In genomic region chr13:99601535-99601934, GRCh38 we compare ENCODE assay signal across 1 cellular context.
TF ChIP-seq lines count a peak whose summit lies in the region.

No MANE protein-coding gene starts in this region.

TF ChIP-seq in GM23338, 12 proteins besides CTCF, POLR2A, EP300 and RAD21 (continued from another document):
- TF ChIP-seq ZNF462 (CRISPR knock-in tag; IDR thresholded peaks at IDR 0.05) (no peak), EZH2 (IDR thresholded peaks at IDR 0.05; ENCODE audit: low read depth, unreplicated experiment) (no peak), ZNF114 (CRISPR knock-in tag; IDR thresholded peaks at IDR 0.05) (no peak), CREB1 (CRISPR knock-in tag; IDR thresholded peaks at IDR 0.05; ENCODE audit: low read depth) (no peak), EZH2phosphoT487 (IDR thresholded peaks at IDR 0.05; ENCODE audit: unreplicated experiment) (no peak), NANOG (IDR thresholded peaks at IDR 0.05; ENCODE audit: borderline replicate concordance) (no peak), ZNF331 (CRISPR knock-in tag; IDR thresholded peaks at IDR 0.05; ENCODE audit: low read depth) (no peak), REST (IDR thresholded peaks at IDR 0.05; ENCODE audit: unreplicated experiment) (no peak), JUNB (IDR thresholded peaks at IDR 0.05; ENCODE audit: unreplicated experiment) (no peak), STAT1 (IDR thresholded peaks at IDR 0.05; ENCODE audit: unreplicated experiment) (no peak)
- TF ChIP-seq, protein P1, sequence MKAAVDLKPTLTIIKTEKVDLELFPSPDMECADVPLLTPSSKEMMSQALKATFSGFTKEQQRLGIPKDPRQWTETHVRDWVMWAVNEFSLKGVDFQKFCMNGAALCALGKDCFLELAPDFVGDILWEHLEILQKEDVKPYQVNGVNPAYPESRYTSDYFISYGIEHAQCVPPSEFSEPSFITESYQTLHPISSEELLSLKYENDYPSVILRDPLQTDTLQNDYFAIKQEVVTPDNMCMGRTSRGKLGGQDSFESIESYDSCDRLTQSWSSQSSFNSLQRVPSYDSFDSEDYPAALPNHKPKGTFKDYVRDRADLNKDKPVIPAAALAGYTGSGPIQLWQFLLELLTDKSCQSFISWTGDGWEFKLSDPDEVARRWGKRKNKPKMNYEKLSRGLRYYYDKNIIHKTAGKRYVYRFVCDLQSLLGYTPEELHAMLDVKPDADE (IDR thresholded peaks at IDR 0.05) = no peak
TF ChIP-seq in GM23338: peak in this region for 0.
